9 cellular contexts compared by ENCODE assay signal in genomic region chr14:60981626-60982455, GRCh38. TPM values are rescaled to one million over a fixed set of nuclear protein-coding genes. Genes with fewer than 3 reads are reported as not detected.
DNase-seq lines count a peak whose midpoint lies in the region; ATAC-seq lines count a peak whose summit lies in the region.
"Had no signal": no experiment of that assay in that cellular context is flagged by ENCODE, and none has a peak within 500 bp of the region (broad histone marks: within the 10 kb centered on the region; RNA-seq: fewer than 3 reads in every experiment).

No MANE protein-coding gene starts in this region.

- H3K4me1 ChIP-seq in duodenal mucosa (ENCODE audit: control insufficient read depth in 1 of 2, insufficient read depth in 2 of 2, low read length in 2 of 2) (peaks cover 14 to 16% of the 10 kb centered on the region in 2 donors), muscle layer of colon (ENCODE audit: insufficient read depth, low read length) (peaks cover 25% of the 10 kb centered on the region)

- no peaks in the 10 kb centered on the region for H3K9me3 ChIP-seq in duodenal mucosa (ENCODE audit: control insufficient read depth in 1 of 2, low read length in 2 of 2)
- no peaks in the 10 kb centered on the region for H3K9me3 ChIP-seq in muscle layer of colon (ENCODE audit: low read length)

- no peak for ATAC-seq in HG02840 (IDR thresholded peaks at IDR 0.05; ENCODE audit: low FRiP score, unreplicated experiment)

- no peaks in the 10 kb centered on the region for H3K9me3 Mint-ChIP-seq in activated naive CD4-positive, alpha-beta T cell treated with anti-CD3 and anti-CD28 coated beads for 36 hours
- H3K9me3 Mint-ChIP-seq: central memory CD8-positive, alpha-beta T cell had no signal

- CTCF ChIA-PET in activated naive CD4-positive, alpha-beta T cell treated with anti-CD3 and anti-CD28 coated beads for 36 hours (lab: Charles Lee): no interaction called here

- peaks cover 16% of the 10 kb centered on the region for H3K36me3 Mint-ChIP-seq in activated naive CD4-positive, alpha-beta T cell treated with anti-CD3 and anti-CD28 coated beads for 36 hours (ENCODE audit: low read depth)

- peaks cover 27% of the 10 kb centered on the region for H3K4me1 Mint-ChIP-seq in activated naive CD4-positive, alpha-beta T cell treated with anti-CD3 and anti-CD28 coated beads for 36 hours (ENCODE audit: low read depth)

- intact Hi-C loops in activated naive CD4-positive, alpha-beta T cell treated with anti-CD3 and anti-CD28 coated beads for 36 hours (cut with micrococcal nuclease): loop anchor here (1.0 to 2.0 kb wide), 8 partner anchors 196 to 781 kb away; partner anchors contain the start of genes MNAT1, PPM1A and SNAPC1

- no peaks in the 10 kb centered on the region for H3K27me3 ChIP-seq in duodenal mucosa (ENCODE audit: control insufficient read depth in 1 of 2, insufficient read depth in 2 of 2, low read length in 2 of 2)
- H3K27me3 ChIP-seq in muscle layer of colon (ENCODE audit: control insufficient read depth in 1 of 2, insufficient read depth in 2 of 2, low read length in 2 of 2): no peaks in the 10 kb centered on the region

- H3K4me3 ChIP-seq in duodenal mucosa (ENCODE audit: low read depth in 1 of 2, low read length in 2 of 2) (peak overlapping the region; percentile 90 to 100), muscle layer of colon (ENCODE audit: low read depth in 1 of 2, low read length in 2 of 2) (peak overlapping the region; percentile 84 to 95)

- no peak overlapping the region for H3K4me3 Mint-ChIP-seq in activated naive CD4-positive, alpha-beta T cell treated with anti-CD3 and anti-CD28 coated beads for 36 hours
- H3K4me3 Mint-ChIP-seq: central memory CD8-positive, alpha-beta T cell had no signal

- H3K9ac ChIP-seq in duodenal mucosa (ENCODE audit: low read depth in 1 of 2, low read length in 2 of 2) (peak overlapping the region; percentile 81 to 88), muscle layer of colon (ENCODE audit: low read length) (peak overlapping the region; percentile 75)

- peaks cover 0 to 9% of the 10 kb centered on the region in 2 donors for H3K36me3 ChIP-seq in duodenal mucosa (ENCODE audit: control insufficient read depth in 1 of 2, insufficient read depth in 2 of 2, low read length in 2 of 2)
- H3K36me3 ChIP-seq in muscle layer of colon (ENCODE audit: insufficient read depth, low read length): peaks cover 9% of the 10 kb centered on the region

- no peak overlapping the region for H3K27ac ChIP-seq in duodenal mucosa (ENCODE audit: low read depth, low read length)
- peak overlapping the region; percentile 59 for H3K27ac ChIP-seq in muscle layer of colon (ENCODE audit: low read depth, low read length)

- H3K27me3 Mint-ChIP-seq in activated naive CD4-positive, alpha-beta T cell treated with anti-CD3 and anti-CD28 coated beads for 36 hours (ENCODE audit: low read depth): no peaks in the 10 kb centered on the region
- H3K27me3 Mint-ChIP-seq: central memory CD8-positive, alpha-beta T cell had no signal

- H3K27ac Mint-ChIP-seq in activated naive CD4-positive, alpha-beta T cell treated with anti-CD3 and anti-CD28 coated beads for 36 hours: no peak overlapping the region

- DNase-seq in NCI-H82 (lab: John Stamatoyannopoulos, UW): peak; percentile 41
- DNase-seq in NCI-H82 treated with DMSO at 0.1 percent for 48 hours (lab: John Stamatoyannopoulos, UW; ENCODE audit: unreplicated experiment): no peak
- peak; percentile 48 for DNase-seq in NCI-H2107 (lab: John Stamatoyannopoulos, UW)
- DNase-seq in cortex of kidney (lab: John Stamatoyannopoulos, UW): no peak
- no peak for DNase-seq in activated naive CD4-positive, alpha-beta T cell treated with anti-CD3 and anti-CD28 coated beads for 36 hours

RNA-seq across cellular contexts. Expression of gene SLC38A6, which starts 0.8 kb away (rescaled TPM):
- 1 to 10 TPM; 4.1 to 4.3 TPM for total RNA-seq in activated naive CD4-positive, alpha-beta T cell treated with anti-CD3 and anti-CD28 coated beads for 36 hours

RNA-seq across cellular contexts. Expression of gene TRMT5, which starts 1.0 kb away (rescaled TPM):
- 10 to 100 TPM; 13.9 to 18.3 TPM for total RNA-seq in activated naive CD4-positive, alpha-beta T cell treated with anti-CD3 and anti-CD28 coated beads for 36 hours

Comparison
In these comparisons a context has a peak if more than half of its experiments do, and no peak if none do; other contexts are left out.
1. DNase-seq: peak in NCI-H82 (single experiment) and NCI-H2107 (single experiment); none in NCI-H82 treated with DMSO at 0.1 percent for 48 hours (single experiment), cortex of kidney (single experiment) and activated naive CD4-positive, alpha-beta T cell treated with anti-CD3 and anti-CD28 coated beads for 36 hours (single experiment).